ENCODE assay signal across 8 cellular contexts in the genomic region with DNA sequence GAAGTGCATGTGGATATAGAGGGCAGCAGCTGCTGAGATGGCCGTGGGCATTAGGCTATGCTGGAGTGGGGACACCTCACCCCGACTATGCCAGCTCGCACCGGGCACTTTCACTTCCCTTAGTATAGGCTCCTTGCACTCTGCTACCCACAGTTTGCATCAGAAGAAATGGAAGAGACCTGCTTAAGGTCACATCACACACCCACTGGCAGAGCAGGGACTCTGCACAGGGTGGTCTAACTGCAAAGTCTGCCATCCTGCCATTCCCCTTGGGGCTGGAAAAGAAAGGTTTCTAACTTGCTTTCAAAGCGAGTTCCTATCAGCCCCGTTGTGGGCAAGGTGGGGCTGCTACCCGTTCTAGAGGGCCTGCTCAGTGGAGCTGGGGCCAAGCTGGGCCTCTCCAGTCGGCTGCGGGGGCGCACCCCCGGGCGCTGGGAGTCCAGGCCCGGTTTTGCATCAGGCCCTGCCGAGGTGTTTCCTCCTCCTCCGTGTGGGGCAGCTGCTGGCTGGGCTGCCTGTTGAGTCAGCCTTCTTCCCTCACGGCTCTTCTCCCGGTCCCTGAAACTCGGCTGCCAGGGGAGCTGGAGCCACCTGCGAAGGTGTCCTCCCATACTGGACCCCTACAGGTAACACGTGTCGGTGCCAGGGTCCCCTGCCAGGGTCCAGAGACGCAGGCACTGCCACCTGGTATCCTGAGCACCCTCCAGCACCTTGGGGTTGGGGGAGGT. TPM values are rescaled to one million over a fixed set of nuclear protein-coding genes. Genes with fewer than 3 reads are reported as not detected.
A peak's percentile ranks its signal among the peaks of the same experiment; 100 is the strongest.
DNase-seq lines count a peak whose midpoint lies in the region; ATAC-seq and TF ChIP-seq lines count a peak whose summit lies in the region.

A gene with protein sequence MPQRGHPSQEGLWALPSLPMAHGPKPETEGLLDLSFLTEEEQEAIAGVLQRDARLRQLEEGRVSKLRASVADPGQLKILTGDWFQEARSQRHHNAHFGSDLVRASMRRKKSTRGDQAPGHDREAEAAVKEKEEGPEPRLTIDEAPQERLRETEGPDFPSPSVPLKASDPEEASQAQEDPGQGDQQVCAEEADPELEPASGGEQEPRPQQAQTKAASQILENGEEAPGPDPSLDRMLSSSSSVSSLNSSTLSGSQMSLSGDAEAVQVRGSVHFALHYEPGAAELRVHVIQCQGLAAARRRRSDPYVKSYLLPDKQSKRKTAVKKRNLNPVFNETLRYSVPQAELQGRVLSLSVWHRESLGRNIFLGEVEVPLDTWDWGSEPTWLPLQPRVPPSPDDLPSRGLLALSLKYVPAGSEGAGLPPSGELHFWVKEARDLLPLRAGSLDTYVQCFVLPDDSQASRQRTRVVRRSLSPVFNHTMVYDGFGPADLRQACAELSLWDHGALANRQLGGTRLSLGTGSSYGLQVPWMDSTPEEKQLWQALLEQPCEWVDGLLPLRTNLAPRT (plus strand): TSS at position 498 of the 728 bp plus-strand sequence. CDS start 3,313 bp downstream, outside the sequence.

- H3K9ac ChIP-seq in duodenal mucosa (ENCODE audit: low read depth in 1 of 2, low read length in 2 of 2) = peak within 1 kb of the TSS; percentile 57 to 80

- peak; percentile 59 for ATAC-seq in HG02798 (IDR thresholded peaks at IDR 0.05; ENCODE audit: poor library complexity, unreplicated experiment)

- peak within 1 kb of the TSS; percentile 89 for H3K4me3 Mint-ChIP-seq in type B pancreatic cell

- no peaks in the 10 kb centered on the region for H3K9me3 Mint-ChIP-seq in type B pancreatic cell

- H3K4me1 ChIP-seq in duodenal mucosa (ENCODE audit: control insufficient read depth in 1 of 2, insufficient read depth in 2 of 2, low read length in 2 of 2) (peaks cover 20 to 23% of the 10 kb centered on the region in 2 donors), mesodermal cell (ENCODE audit: control insufficient read depth, insufficient read depth, low read length, poor library complexity, severe bottlenecking) (peaks cover 39% of the 10 kb centered on the region)

- peaks cover 2% of the 10 kb centered on the region for H3K36me3 Mint-ChIP-seq in type B pancreatic cell

- H3K36me3 ChIP-seq in duodenal mucosa (ENCODE audit: control insufficient read depth in 1 of 2, insufficient read depth in 2 of 2, low read length in 2 of 2) (no peaks in the 10 kb centered on the region), mesodermal cell (ENCODE audit: control insufficient read depth, insufficient read depth, low read length) (peaks cover 10% of the 10 kb centered on the region)

- no peaks in the 10 kb centered on the region for H3K27me3 Mint-ChIP-seq in type B pancreatic cell

- peak within 1 kb of the TSS; percentile 11 for H3K27ac ChIP-seq in duodenal mucosa (ENCODE audit: low read depth, low read length)
- H3K27ac ChIP-seq in mesodermal cell (ENCODE audit: low read depth, low read length, severe bottlenecking) = peak within 1 kb of the TSS; percentile 36

- no peak for TF ChIP-seq CTCF in type B pancreatic cell (conservative IDR thresholded peaks at IDR 0.05)

- 29 to 38% methylated on average over 15 to 19 of the region's 22 CpGs for WGBS in mesodermal cell (ENCODE audit: insufficient coverage in 2 of 2), 2 experiments

- H3K27ac Mint-ChIP-seq in type B pancreatic cell = peak within 1 kb of the TSS; percentile 89

- H3K4me3 ChIP-seq in duodenal mucosa (ENCODE audit: low read depth in 1 of 2, low read length in 2 of 2) = peak within 1 kb of the TSS; percentile 83 to 86
- peak within 1 kb of the TSS; percentile 8 for H3K4me3 ChIP-seq in mesodermal cell (ENCODE audit: extremely low read depth, insufficient read depth, low read length, poor library complexity, severe bottlenecking)

- H3K9me3 ChIP-seq in duodenal mucosa (ENCODE audit: control insufficient read depth in 1 of 2, low read length in 2 of 2) = no peaks in the 10 kb centered on the region
- no peaks in the 10 kb centered on the region for H3K9me3 ChIP-seq in mesodermal cell (ENCODE audit: control insufficient read depth, low read length)

- H3K27me3 ChIP-seq in duodenal mucosa (ENCODE audit: control insufficient read depth in 1 of 2, insufficient read depth in 2 of 2, low read length in 2 of 2) = no peaks in the 10 kb centered on the region

- DNase-seq in GM03348 (ENCODE audit: low spot score) (peak; percentile 76), NCI-H526 treated with DMSO at 0.1 percent for 48 hours (lab: John Stamatoyannopoulos, UW) (peak; percentile 48), type B pancreatic cell (ENCODE audit: extremely low spot score, unreplicated experiment) (no peak), dedifferentiated amniotic fluid mesenchymal stem cell (ENCODE audit: extremely low spot score) (no peak)
- DNase-seq in activated CD4-positive, alpha-beta T cell treated with anti-CD3 and anti-CD28 coated beads for 48 hours = peak; percentile 74

- H3K4me1 Mint-ChIP-seq in type B pancreatic cell (ENCODE audit: unreplicated experiment) = peaks cover 30% of the 10 kb centered on the region

RNA-seq across cellular contexts. Expression of the gene that starts here (rescaled TPM):
- polyA plus RNA-seq in mesodermal cell (2013, experiment 1 of 2) = 4.2 TPM
- polyA plus RNA-seq in mesodermal cell (2013, experiment 2 of 2) = 5.4 TPM
- 37.2 and 105 TPM in 2 replicates for total RNA-seq in type B pancreatic cell (ENCODE audit: low replicate concordance)

Comparison
In these comparisons a context has a peak if more than half of its experiments do, and no peak if none do; other contexts are left out.
1. DNase-seq: peak in GM03348 (single experiment), NCI-H526 treated with DMSO at 0.1 percent for 48 hours (single experiment) and activated CD4-positive, alpha-beta T cell treated with anti-CD3 and anti-CD28 coated beads for 48 hours (single experiment); none in type B pancreatic cell (single experiment) and dedifferentiated amniotic fluid mesenchymal stem cell (single experiment).